ENCODE assay signal across 26 cellular contexts in genomic region chr6:89702349-89702748, GRCh38.
"Had no signal": no experiment of that assay in that cellular context is flagged by ENCODE, and none has a peak within 500 bp of the region (broad histone marks: within the 10 kb centered on the region; RNA-seq: fewer than 3 reads in every experiment).

No MANE protein-coding gene starts in this region.

- H3K79me2 ChIP-seq: hepatocyte had no signal

- H3K9me3 Mint-ChIP-seq: naive thymus-derived CD4-positive, alpha-beta T cell; natural killer cell treated with Interleukin-12 subunit alpha and Interleukin-12 subunit beta and Interleukin-15 and Interleukin-18, amount 100 ng/mL, for 72 hours; stimulated activated memory B cell treated with anti-CD40 and anti-IgM and Interleukin-4, amounts not matched to agents 10 μg/mL and 1 μg/mL and 100 μg/mL, for 72 hours; stimulated activated naive CD8-positive, alpha-beta T cell treated with anti-CD3 and anti-CD28 coated beads, Interleukin-15, amount 100 ng/mL, for 72 hours had no signal

- H3K27me3 Mint-ChIP-seq: naive thymus-derived CD4-positive, alpha-beta T cell; natural killer cell treated with Interleukin-12 subunit alpha and Interleukin-12 subunit beta and Interleukin-15 and Interleukin-18, amount 100 ng/mL, for 72 hours; progenitor cell of endocrine pancreas; stimulated activated memory B cell treated with anti-CD40 and anti-IgM and Interleukin-4, amounts not matched to agents 10 μg/mL and 1 μg/mL and 100 μg/mL, for 72 hours; stimulated activated naive CD8-positive, alpha-beta T cell treated with anti-CD3 and anti-CD28 coated beads, Interleukin-15, amount 100 ng/mL, for 72 hours had no signal

- H3K27ac Mint-ChIP-seq: natural killer cell treated with Interleukin-12 subunit alpha and Interleukin-12 subunit beta and Interleukin-15 and Interleukin-18, amount 100 ng/mL, for 72 hours; progenitor cell of endocrine pancreas; stimulated activated memory B cell treated with anti-CD40 and anti-IgM and Interleukin-4, amounts not matched to agents 10 μg/mL and 1 μg/mL and 100 μg/mL, for 72 hours had no signal

- H3K4me3 ChIP-seq: hepatocyte, left lung, lower lobe of right lung, mucosa of descending colon, ovary, right atrium auricular region, skin epidermis, transverse colon, upper lobe of left lung, vagina had no signal

- H3K27me3 ChIP-seq: hepatocyte, left lung, ovary, right atrium auricular region, transverse colon, upper lobe of left lung, vagina had no signal

- DNase-seq: kidney glomerular epithelial cell; left cardiac atrium; left lung; lower lobe of right lung; mesendoderm; midbrain; mucosa of descending colon; naive thymus-derived CD4-positive, alpha-beta T cell; ovary; stimulated activated CD4-positive, alpha-beta T cell treated with anti-CD3 and anti-CD28 coated beads, Interleukin-1b, Interleukin-23, amount 100 ng/mL, for 48 hours; stimulated activated CD4-positive, alpha-beta T cell treated with anti-CD3 and anti-CD28 coated beads, Interleukin-2, amount 100 ng/mL, for 48 hours; stimulated activated CD4-positive, alpha-beta T cell treated with anti-CD3 and anti-CD28 coated beads, Interleukin-4, amount 100 ng/mL, for 4 hours; stimulated activated CD8-positive, alpha-beta memory T cell treated with anti-CD3 and anti-CD28 coated beads, Interleukin-4, amount 100 ng/mL, for 48 hours; stimulated activated naive CD4-positive, alpha-beta T cell treated with Interleukin-2 at 50 U/mL for 16 hours; stimulated activated naive CD8-positive, alpha-beta T cell treated with anti-CD3 and anti-CD28 coated beads, Interleukin-15, amount 100 ng/mL, for 72 hours; substantia nigra; transverse colon; upper lobe of left lung had no signal

- ATAC-seq: left cardiac atrium; left lung; lower lobe of right lung; mucosa of descending colon; naive thymus-derived CD4-positive, alpha-beta T cell; natural killer cell treated with Interleukin-12 subunit alpha and Interleukin-12 subunit beta and Interleukin-15 and Interleukin-18, amount 100 ng/mL, for 72 hours; sciatic nerve; stimulated activated memory B cell treated with anti-CD40 and anti-IgM and Interleukin-4, amounts not matched to agents 10 μg/mL and 1 μg/mL and 100 μg/mL, for 72 hours; stimulated activated naive CD8-positive, alpha-beta T cell treated with anti-CD3 and anti-CD28 coated beads, Interleukin-15, amount 100 ng/mL, for 72 hours had no signal

- H3K36me3 ChIP-seq: ovary had no signal

- H2AFZ ChIP-seq: hepatocyte had no signal

- H3K4me3 Mint-ChIP-seq: naive thymus-derived CD4-positive, alpha-beta T cell; natural killer cell treated with Interleukin-12 subunit alpha and Interleukin-12 subunit beta and Interleukin-15 and Interleukin-18, amount 100 ng/mL, for 72 hours; stimulated activated memory B cell treated with anti-CD40 and anti-IgM and Interleukin-4, amounts not matched to agents 10 μg/mL and 1 μg/mL and 100 μg/mL, for 72 hours; stimulated activated naive CD8-positive, alpha-beta T cell treated with anti-CD3 and anti-CD28 coated beads, Interleukin-15, amount 100 ng/mL, for 72 hours had no signal

- H3K4me1 Mint-ChIP-seq: stimulated activated memory B cell treated with anti-CD40 and anti-IgM and Interleukin-4, amounts not matched to agents 10 μg/mL and 1 μg/mL and 100 μg/mL, for 72 hours; stimulated activated naive CD8-positive, alpha-beta T cell treated with anti-CD3 and anti-CD28 coated beads, Interleukin-15, amount 100 ng/mL, for 72 hours had no signal

- H3K27ac ChIP-seq: hepatocyte, left lung, lower lobe of right lung, ovary, right atrium auricular region, skin epidermis, transverse colon, upper lobe of left lung, vagina had no signal

- H3K4me1 ChIP-seq: left lung, lower lobe of right lung, right atrium auricular region, transverse colon, upper lobe of left lung, vagina had no signal

- H3K4me2 ChIP-seq: hepatocyte had no signal

- H3K9me3 ChIP-seq: left lung, lower lobe of right lung, mucosa of descending colon, ovary, right atrium auricular region, transverse colon, upper lobe of left lung, vagina had no signal
